ENCODE assay signal across 1 cellular context in the genomic region with DNA sequence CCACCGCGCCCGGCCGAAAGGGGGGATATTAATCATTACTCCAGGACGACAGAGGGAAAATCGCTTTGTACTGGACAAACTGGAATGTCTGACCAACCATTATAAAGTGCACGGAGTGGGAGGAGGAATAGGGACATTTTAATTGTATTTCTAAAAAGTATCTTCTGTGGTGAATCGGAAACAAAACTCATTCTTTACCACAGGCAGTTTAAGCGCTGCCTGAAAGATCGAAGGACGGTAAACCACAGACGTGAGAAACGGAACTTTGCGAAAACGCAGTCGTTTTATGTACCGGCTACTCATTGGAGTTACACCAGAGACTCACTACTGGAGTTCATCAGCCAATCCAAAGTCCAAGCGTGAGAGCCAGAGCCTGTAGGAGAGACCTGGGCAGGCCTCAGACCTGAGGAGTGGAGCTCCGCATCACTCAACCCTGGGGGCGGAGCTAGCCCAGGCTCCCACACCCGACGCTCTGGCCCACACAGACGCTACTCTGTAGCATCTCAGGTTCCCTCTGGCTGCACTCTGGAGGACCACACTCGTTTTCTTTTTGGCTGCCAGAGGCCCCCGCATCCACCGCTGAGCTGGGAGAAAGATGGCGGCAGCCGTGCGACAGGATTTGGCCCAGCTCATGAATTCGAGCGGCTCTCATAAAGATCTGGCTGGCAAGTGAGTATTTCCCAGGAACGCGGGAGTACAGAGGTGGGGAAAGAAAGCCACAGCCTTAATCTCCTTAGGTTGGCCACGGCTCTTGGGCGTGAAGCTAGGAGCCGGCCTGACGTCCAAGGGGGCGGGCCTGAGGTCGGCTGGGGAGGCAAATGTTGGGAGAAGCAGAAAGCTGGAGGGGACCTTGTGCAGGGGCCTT.
A peak's percentile ranks its signal among the peaks of the same experiment; 100 is the strongest.
TF ChIP-seq lines count a peak whose summit lies in the region.

A gene (plus strand): TSS at position 554 of the 865 bp plus-strand sequence. CDS start 42 bp downstream, at position 596.

TF ChIP-seq in HEK293, 187 proteins besides CTCF, POLR2A, EP300 and RAD21 (continued from another document and continues in another):
- TF ChIP-seq, protein P1, sequence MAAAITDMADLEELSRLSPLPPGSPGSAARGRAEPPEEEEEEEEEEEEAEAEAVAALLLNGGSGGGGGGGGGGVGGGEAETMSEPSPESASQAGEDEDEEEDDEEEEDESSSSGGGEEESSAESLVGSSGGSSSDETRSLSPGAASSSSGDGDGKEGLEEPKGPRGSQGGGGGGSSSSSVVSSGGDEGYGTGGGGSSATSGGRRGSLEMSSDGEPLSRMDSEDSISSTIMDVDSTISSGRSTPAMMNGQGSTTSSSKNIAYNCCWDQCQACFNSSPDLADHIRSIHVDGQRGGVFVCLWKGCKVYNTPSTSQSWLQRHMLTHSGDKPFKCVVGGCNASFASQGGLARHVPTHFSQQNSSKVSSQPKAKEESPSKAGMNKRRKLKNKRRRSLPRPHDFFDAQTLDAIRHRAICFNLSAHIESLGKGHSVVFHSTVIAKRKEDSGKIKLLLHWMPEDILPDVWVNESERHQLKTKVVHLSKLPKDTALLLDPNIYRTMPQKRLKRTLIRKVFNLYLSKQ (tag by site-specific recombination; IDR thresholded peaks at IDR 0.05; ENCODE audit: borderline replicate concordance): no peak
- TF ChIP-seq ZNF274 (IDR thresholded peaks at IDR 0.05; ENCODE audit: low read length): no peak
- TF ChIP-seq ZNF274 (tag by site-specific recombination; IDR thresholded peaks at IDR 0.05; ENCODE audit: borderline replicate concordance): no peak
- TF ChIP-seq ZNF621 (tag by site-specific recombination; IDR thresholded peaks at IDR 0.05): no peak
- no peak; the same call in 1 of the 2 replicates for TF ChIP-seq ZNF350 (tag by site-specific recombination; IDR thresholded peaks at IDR 0.05)
- TF ChIP-seq ZNF654 (tag by site-specific recombination; IDR thresholded peaks at IDR 0.05; ENCODE audit: low read depth): no peak
- TF ChIP-seq, protein P2, sequence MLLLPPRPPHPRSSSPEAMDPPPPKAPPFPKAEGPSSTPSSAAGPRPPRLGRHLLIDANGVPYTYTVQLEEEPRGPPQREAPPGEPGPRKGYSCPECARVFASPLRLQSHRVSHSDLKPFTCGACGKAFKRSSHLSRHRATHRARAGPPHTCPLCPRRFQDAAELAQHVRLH (tag by site-specific recombination; IDR thresholded peaks at IDR 0.05): peak; percentile 18
- TF ChIP-seq ZNF830 (tag by site-specific recombination; IDR thresholded peaks at IDR 0.05; ENCODE audit: low read depth): no peak
- no peak; the same call in 1 of the 2 replicates for TF ChIP-seq ZBTB21 (tag by site-specific recombination; IDR thresholded peaks at IDR 0.05)
- TF ChIP-seq GFI1B (tag by site-specific recombination; IDR thresholded peaks at IDR 0.05): no peak
- peak; percentile 79 for TF ChIP-seq ZNF2 (tag by site-specific recombination; IDR thresholded peaks at IDR 0.05)
- peak; percentile 79; the same call in 1 of the 2 replicates for TF ChIP-seq ZBTB48 (tag by site-specific recombination; IDR thresholded peaks at IDR 0.05)
- TF ChIP-seq RBAK (tag by site-specific recombination; IDR thresholded peaks at IDR 0.05): no peak
- no peak for TF ChIP-seq MEIS1 (CRISPR knock-in tag; IDR thresholded peaks at IDR 0.05; ENCODE audit: borderline replicate concordance)
- no peak for TF ChIP-seq ZNF37A (tag by site-specific recombination; IDR thresholded peaks at IDR 0.05)
- TF ChIP-seq ZNF121 (tag by site-specific recombination; IDR thresholded peaks at IDR 0.05): no peak
- TF ChIP-seq, protein P3, sequence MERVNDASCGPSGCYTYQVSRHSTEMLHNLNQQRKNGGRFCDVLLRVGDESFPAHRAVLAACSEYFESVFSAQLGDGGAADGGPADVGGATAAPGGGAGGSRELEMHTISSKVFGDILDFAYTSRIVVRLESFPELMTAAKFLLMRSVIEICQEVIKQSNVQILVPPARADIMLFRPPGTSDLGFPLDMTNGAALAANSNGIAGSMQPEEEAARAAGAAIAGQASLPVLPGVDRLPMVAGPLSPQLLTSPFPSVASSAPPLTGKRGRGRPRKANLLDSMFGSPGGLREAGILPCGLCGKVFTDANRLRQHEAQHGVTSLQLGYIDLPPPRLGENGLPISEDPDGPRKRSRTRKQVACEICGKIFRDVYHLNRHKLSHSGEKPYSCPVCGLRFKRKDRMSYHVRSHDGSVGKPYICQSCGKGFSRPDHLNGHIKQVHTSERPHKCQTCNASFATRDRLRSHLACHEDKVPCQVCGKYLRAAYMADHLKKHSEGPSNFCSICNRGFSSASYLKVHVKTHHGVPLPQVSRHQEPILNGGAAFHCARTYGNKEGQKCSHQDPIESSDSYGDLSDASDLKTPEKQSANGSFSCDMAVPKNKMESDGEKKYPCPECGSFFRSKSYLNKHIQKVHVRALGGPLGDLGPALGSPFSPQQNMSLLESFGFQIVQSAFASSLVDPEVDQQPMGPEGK (tag by site-specific recombination; IDR thresholded peaks at IDR 0.05): peak; percentile 70
- TF ChIP-seq BCL11A (tag by site-specific recombination; IDR thresholded peaks at IDR 0.05; ENCODE audit: low read depth): no peak
- TF ChIP-seq ZNF510 (tag by site-specific recombination; IDR thresholded peaks at IDR 0.05; ENCODE audit: insufficient replicate concordance): no peak
- TF ChIP-seq ZNF514 (tag by site-specific recombination; IDR thresholded peaks at IDR 0.05): no peak
- no peak for TF ChIP-seq ZNF747 (tag by site-specific recombination; IDR thresholded peaks at IDR 0.05)
- TF ChIP-seq ZNF211 (tag by site-specific recombination; IDR thresholded peaks at IDR 0.05; ENCODE audit: low read depth): no peak
- TF ChIP-seq ZNF549 (tag by site-specific recombination; IDR thresholded peaks at IDR 0.05): no peak
- no peak for TF ChIP-seq BCL11B (tag by site-specific recombination; IDR thresholded peaks at IDR 0.05; ENCODE audit: low read depth)
- TF ChIP-seq ZSCAN30 (tag by site-specific recombination; IDR thresholded peaks at IDR 0.05): peak; percentile 83
- no peak for TF ChIP-seq ZNF248 (tag by site-specific recombination; IDR thresholded peaks at IDR 0.05)
- TF ChIP-seq ZNF138 (tag by site-specific recombination; IDR thresholded peaks at IDR 0.05; ENCODE audit: borderline replicate concordance): no peak
- peak; percentile 39; the same call in 1 of the 2 replicates for TF ChIP-seq IKZF3 (tag by site-specific recombination; IDR thresholded peaks at IDR 0.05)
- no peak for TF ChIP-seq ZNF140 (tag by site-specific recombination; IDR thresholded peaks at IDR 0.05)
- TF ChIP-seq ZNF658 (tag by site-specific recombination; IDR thresholded peaks at IDR 0.05): no peak
- no peak for TF ChIP-seq GLI2 (tag by site-specific recombination; IDR thresholded peaks at IDR 0.05; ENCODE audit: borderline replicate concordance, low read depth)
- TF ChIP-seq ZNF76 (tag by site-specific recombination; IDR thresholded peaks at IDR 0.05; ENCODE audit: borderline replicate concordance, low read depth): peak; percentile 84
- no peak for TF ChIP-seq ZNF529 (tag by site-specific recombination; IDR thresholded peaks at IDR 0.05; ENCODE audit: insufficient replicate concordance)
- no peak for TF ChIP-seq HOXA7 (CRISPR knock-in tag; IDR thresholded peaks at IDR 0.05; ENCODE audit: borderline replicate concordance)
- TF ChIP-seq ZNF561 (tag by site-specific recombination; IDR thresholded peaks at IDR 0.05; ENCODE audit: borderline replicate concordance): peak; percentile 78
- TF ChIP-seq, protein P4, sequence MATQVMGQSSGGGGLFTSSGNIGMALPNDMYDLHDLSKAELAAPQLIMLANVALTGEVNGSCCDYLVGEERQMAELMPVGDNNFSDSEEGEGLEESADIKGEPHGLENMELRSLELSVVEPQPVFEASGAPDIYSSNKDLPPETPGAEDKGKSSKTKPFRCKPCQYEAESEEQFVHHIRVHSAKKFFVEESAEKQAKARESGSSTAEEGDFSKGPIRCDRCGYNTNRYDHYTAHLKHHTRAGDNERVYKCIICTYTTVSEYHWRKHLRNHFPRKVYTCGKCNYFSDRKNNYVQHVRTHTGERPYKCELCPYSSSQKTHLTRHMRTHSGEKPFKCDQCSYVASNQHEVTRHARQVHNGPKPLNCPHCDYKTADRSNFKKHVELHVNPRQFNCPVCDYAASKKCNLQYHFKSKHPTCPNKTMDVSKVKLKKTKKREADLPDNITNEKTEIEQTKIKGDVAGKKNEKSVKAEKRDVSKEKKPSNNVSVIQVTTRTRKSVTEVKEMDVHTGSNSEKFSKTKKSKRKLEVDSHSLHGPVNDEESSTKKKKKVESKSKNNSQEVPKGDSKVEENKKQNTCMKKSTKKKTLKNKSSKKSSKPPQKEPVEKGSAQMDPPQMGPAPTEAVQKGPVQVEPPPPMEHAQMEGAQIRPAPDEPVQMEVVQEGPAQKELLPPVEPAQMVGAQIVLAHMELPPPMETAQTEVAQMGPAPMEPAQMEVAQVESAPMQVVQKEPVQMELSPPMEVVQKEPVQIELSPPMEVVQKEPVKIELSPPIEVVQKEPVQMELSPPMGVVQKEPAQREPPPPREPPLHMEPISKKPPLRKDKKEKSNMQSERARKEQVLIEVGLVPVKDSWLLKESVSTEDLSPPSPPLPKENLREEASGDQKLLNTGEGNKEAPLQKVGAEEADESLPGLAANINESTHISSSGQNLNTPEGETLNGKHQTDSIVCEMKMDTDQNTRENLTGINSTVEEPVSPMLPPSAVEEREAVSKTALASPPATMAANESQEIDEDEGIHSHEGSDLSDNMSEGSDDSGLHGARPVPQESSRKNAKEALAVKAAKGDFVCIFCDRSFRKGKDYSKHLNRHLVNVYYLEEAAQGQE (tag by site-specific recombination; IDR thresholded peaks at IDR 0.05): peak; percentile 7; the same call in 1 of the 2 replicates
- TF ChIP-seq KLF1 (tag by site-specific recombination; IDR thresholded peaks at IDR 0.05): no peak
- no peak for TF ChIP-seq ZNF202 (tag by site-specific recombination; IDR thresholded peaks at IDR 0.05; ENCODE audit: borderline replicate concordance)
- TF ChIP-seq ZNF19 (tag by site-specific recombination; IDR thresholded peaks at IDR 0.05; ENCODE audit: low read depth): no peak
- TF ChIP-seq ZNF341 (tag by site-specific recombination; IDR thresholded peaks at IDR 0.05; ENCODE audit: low read depth): 0 out of 2 replicates have a peak, but pooled peaks have one; percentile 20
- TF ChIP-seq, protein P5, sequence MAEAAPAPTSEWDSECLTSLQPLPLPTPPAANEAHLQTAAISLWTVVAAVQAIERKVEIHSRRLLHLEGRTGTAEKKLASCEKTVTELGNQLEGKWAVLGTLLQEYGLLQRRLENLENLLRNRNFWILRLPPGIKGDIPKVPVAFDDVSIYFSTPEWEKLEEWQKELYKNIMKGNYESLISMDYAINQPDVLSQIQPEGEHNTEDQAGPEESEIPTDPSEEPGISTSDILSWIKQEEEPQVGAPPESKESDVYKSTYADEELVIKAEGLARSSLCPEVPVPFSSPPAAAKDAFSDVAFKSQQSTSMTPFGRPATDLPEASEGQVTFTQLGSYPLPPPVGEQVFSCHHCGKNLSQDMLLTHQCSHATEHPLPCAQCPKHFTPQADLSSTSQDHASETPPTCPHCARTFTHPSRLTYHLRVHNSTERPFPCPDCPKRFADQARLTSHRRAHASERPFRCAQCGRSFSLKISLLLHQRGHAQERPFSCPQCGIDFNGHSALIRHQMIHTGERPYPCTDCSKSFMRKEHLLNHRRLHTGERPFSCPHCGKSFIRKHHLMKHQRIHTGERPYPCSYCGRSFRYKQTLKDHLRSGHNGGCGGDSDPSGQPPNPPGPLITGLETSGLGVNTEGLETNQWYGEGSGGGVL (tag by site-specific recombination; IDR thresholded peaks at IDR 0.05): no peak
- TF ChIP-seq, protein P6, sequence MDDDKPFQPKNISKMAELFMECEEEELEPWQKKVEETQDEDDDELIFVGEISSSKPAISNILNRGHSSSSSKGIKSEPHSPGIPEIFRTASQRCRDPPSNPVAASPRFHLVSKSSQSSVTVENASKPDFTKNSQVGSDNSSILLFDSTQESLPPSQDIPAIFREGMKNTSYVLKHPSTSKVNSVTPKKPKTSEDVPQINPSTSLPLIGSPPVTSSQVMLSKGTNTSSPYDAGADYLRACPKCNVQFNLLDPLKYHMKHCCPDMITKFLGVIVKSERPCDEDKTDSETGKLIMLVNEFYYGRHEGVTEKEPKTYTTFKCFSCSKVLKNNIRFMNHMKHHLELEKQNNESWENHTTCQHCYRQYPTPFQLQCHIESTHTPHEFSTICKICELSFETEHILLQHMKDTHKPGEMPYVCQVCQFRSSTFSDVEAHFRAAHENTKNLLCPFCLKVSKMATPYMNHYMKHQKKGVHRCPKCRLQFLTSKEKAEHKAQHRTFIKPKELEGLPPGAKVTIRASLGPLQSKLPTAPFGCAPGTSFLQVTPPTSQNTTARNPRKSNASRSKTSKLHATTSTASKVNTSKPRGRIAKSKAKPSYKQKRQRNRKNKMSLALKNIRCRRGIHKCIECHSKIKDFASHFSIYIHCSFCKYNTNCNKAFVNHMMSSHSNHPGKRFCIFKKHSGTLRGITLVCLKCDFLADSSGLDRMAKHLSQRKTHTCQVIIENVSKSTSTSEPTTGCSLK (tag by site-specific recombination; IDR thresholded peaks at IDR 0.05): no peak
- no peak for TF ChIP-seq ZNF624 (tag by site-specific recombination; IDR thresholded peaks at IDR 0.05)
- TF ChIP-seq, protein P7, sequence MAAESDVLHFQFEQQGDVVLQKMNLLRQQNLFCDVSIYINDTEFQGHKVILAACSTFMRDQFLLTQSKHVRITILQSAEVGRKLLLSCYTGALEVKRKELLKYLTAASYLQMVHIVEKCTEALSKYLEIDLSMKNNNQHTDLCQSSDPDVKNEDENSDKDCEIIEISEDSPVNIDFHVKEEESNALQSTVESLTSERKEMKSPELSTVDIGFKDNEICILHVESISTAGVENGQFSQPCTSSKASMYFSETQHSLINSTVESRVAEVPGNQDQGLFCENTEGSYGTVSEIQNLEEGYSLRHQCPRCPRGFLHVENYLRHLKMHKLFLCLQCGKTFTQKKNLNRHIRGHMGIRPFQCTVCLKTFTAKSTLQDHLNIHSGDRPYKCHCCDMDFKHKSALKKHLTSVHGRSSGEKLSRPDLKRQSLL (tag by site-specific recombination; IDR thresholded peaks at IDR 0.05): peak; percentile 88
- TF ChIP-seq ZNF239 (tag by site-specific recombination; IDR thresholded peaks at IDR 0.05): no peak
- TF ChIP-seq, protein P8, sequence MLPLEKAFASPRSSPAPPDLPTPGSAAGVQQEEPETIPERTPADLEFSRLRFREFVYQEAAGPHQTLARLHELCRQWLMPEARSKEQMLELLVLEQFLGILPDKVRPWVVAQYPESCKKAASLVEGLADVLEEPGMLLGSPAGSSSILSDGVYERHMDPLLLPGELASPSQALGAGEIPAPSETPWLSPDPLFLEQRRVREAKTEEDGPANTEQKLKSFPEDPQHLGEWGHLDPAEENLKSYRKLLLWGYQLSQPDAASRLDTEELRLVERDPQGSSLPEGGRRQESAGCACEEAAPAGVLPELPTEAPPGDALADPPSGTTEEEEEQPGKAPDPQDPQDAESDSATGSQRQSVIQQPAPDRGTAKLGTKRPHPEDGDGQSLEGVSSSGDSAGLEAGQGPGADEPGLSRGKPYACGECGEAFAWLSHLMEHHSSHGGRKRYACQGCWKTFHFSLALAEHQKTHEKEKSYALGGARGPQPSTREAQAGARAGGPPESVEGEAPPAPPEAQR (tag by site-specific recombination; IDR thresholded peaks at IDR 0.05): no peak
- TF ChIP-seq ZNF302 (tag by site-specific recombination; IDR thresholded peaks at IDR 0.05; ENCODE audit: low read depth): no peak
- no peak for TF ChIP-seq ZNF169 (tag by site-specific recombination; IDR thresholded peaks at IDR 0.05)
- no peak for TF ChIP-seq ZBTB1 (tag by site-specific recombination; IDR thresholded peaks at IDR 0.05)
- TF ChIP-seq ZBTB8A (tag by site-specific recombination; IDR thresholded peaks at IDR 0.05): peak; percentile 58; the same call in 1 of the 2 replicates
- TF ChIP-seq ZNF391 (tag by site-specific recombination; IDR thresholded peaks at IDR 0.05; ENCODE audit: borderline replicate concordance, low read depth): no peak
- TF ChIP-seq SP3 (tag by site-specific recombination; IDR thresholded peaks at IDR 0.05): peak; percentile 87
